ENCODE assay signal across 9 cellular contexts in the genomic region with DNA sequence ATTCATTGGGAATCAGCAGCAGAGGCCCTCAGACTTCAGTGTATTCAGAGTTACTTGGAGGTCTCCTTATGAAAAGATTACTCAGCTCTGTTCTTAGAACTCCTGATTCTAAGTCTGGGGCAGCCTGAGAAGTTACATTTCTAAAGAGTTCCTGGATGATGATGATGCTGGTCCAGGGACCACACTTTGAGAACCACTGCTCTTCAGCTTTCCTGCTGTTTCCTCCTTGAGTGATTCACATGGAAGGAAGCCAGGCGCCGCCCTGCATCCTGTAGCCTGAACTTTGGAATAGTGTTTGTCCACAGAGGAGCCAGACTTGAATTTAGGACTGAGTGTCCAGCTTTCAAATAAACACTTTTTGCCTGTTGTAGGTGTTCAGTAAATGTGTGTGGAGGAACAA. TPM values are rescaled to one million over a fixed set of nuclear protein-coding genes. Genes with fewer than 3 reads are reported as not detected.
DNase-seq lines count a peak whose midpoint lies in the region; ATAC-seq and TF ChIP-seq lines count a peak whose summit lies in the region.
"Had no signal": no experiment of that assay in that cellular context is flagged by ENCODE, and none has a peak within 500 bp of the region (broad histone marks: within the 10 kb centered on the region; RNA-seq: fewer than 3 reads in every experiment).

No MANE protein-coding gene starts in this region.

- H3K36me3 Mint-ChIP-seq in stimulated activated memory B cell treated with anti-CD40 and anti-IgM and Interleukin-4, amounts not matched to agents 10 μg/mL and 1 μg/mL and 100 μg/mL, for 72 hours = peaks cover 28% of the 10 kb centered on the region

- H3K9ac ChIP-seq in DND-41 (ENCODE audit: low read depth, low read length) = no peak overlapping the region

- no peaks in the 10 kb centered on the region for H3K9me3 Mint-ChIP-seq in stimulated activated memory B cell treated with anti-CD40 and anti-IgM and Interleukin-4, amounts not matched to agents 10 μg/mL and 1 μg/mL and 100 μg/mL, for 72 hours

- H3K9me3 ChIP-seq in DND-41 (ENCODE audit: insufficient read depth, low read length, severe bottlenecking) = no peaks in the 10 kb centered on the region
- H3K9me3 ChIP-seq in RWPE2 (ENCODE audit: severe bottlenecking) = no peaks in the 10 kb centered on the region
- H3K9me3 ChIP-seq in psoas muscle = no peaks in the 10 kb centered on the region

- DNase-seq in DND-41 (no peak), RWPE2 (ENCODE audit: low spot score) (no peak), fibroblast of villous mesenchyme (ENCODE audit: low read depth) (peak; percentile 69), psoas muscle (peak; percentile 85 to 88), GM10248 (ENCODE audit: extremely low spot score) (no peak), cerebellar cortex (ENCODE audit: low spot score) (no peak), cerebellar nuclear complex (lab: John Stamatoyannopoulos, UW) (no peak)

- peaks cover 79% of the 10 kb centered on the region for H3K79me2 ChIP-seq in DND-41 (ENCODE audit: insufficient read depth, low read length)

- H3K27ac Mint-ChIP-seq in stimulated activated memory B cell treated with anti-CD40 and anti-IgM and Interleukin-4, amounts not matched to agents 10 μg/mL and 1 μg/mL and 100 μg/mL, for 72 hours = no peak overlapping the region

- H3K36me3 ChIP-seq in DND-41 (ENCODE audit: insufficient read depth, low read length) = peaks cover 39% of the 10 kb centered on the region
- peaks cover 52% of the 10 kb centered on the region for H3K36me3 ChIP-seq in RWPE2 (ENCODE audit: low read depth)
- H3K36me3 ChIP-seq in psoas muscle (ENCODE audit: insufficient read depth in 1 of 2, low read depth in 1 of 2) = peaks cover 0 to 23% of the 10 kb centered on the region in 2 donors

- no peak overlapping the region for H2AFZ ChIP-seq in DND-41 (ENCODE audit: low read depth, low read length)

- CTCF ChIA-PET in GM10248 (lab: Yijun Ruan, JAX) = interaction anchor here (1.1 to 2.0 kb wide), 4 partner anchors 8 to 192 kb away, joined by 3 to 8 read pairs (median 4); no protein-coding TSS in a partner anchor

- no peak overlapping the region for H3K4me3 Mint-ChIP-seq in stimulated activated memory B cell treated with anti-CD40 and anti-IgM and Interleukin-4, amounts not matched to agents 10 μg/mL and 1 μg/mL and 100 μg/mL, for 72 hours

- TF ChIP-seq CTCF in DND-41 (IDR thresholded peaks at IDR 0.05; ENCODE audit: borderline replicate concordance, extremely low read depth, low read length, poor library complexity, severe bottlenecking) (no peak), RWPE2 (IDR thresholded peaks at IDR 0.05; ENCODE audit: poor library complexity, severe bottlenecking) (no peak), fibroblast of villous mesenchyme (IDR thresholded peaks at IDR 0.05; ENCODE audit: insufficient read depth, low read depth, low read length) (no peak), psoas muscle (IDR thresholded peaks at IDR 0.05) (no peak), GM10248 (IDR thresholded peaks at IDR 0.05; ENCODE audit: control extremely low read depth, extremely low read depth, low read depth, missing control alignments) (no peak)

- H3K4me2 ChIP-seq in DND-41 (ENCODE audit: insufficient read depth, low read length) = peak overlapping the region; percentile 46

- peaks cover 40% of the 10 kb centered on the region for H3K4me1 ChIP-seq in DND-41 (ENCODE audit: insufficient read depth, low read length)
- H3K4me1 ChIP-seq in RWPE2 (ENCODE audit: insufficient read depth, poor library complexity, severe bottlenecking) = peaks cover 31% of the 10 kb centered on the region
- H3K4me1 ChIP-seq in psoas muscle = peaks cover 50% of the 10 kb centered on the region

- WGBS in psoas muscle, 3 donors = 57 to 82% (median 77%) methylated on average over 2 of the region's 2 CpGs

- ATAC-seq in DND-41 (ENCODE audit: insufficient read depth, low read depth) (no peak), RWPE2 (ENCODE audit: low read depth) (peak; percentile 57), psoas muscle (no peak)
- no peak for ATAC-seq in stimulated activated memory B cell treated with anti-CD40 and anti-IgM and Interleukin-4, amounts not matched to agents 10 μg/mL and 1 μg/mL and 100 μg/mL, for 72 hours
- ATAC-seq: K562 had no signal

- H3K27me3 ChIP-seq in DND-41 (ENCODE audit: insufficient read depth, low read length, poor library complexity) = no peaks in the 10 kb centered on the region
- H3K27me3 ChIP-seq in RWPE2 (ENCODE audit: insufficient read depth, poor library complexity, severe bottlenecking) = no peaks in the 10 kb centered on the region
- no peaks in the 10 kb centered on the region for H3K27me3 ChIP-seq in psoas muscle (ENCODE audit: insufficient read depth in 3 of 3, low read length in 2 of 3)

- intact Hi-C loops in psoas muscle (cut with DNase I) = no loop called here

- peaks cover 70% of the 10 kb centered on the region for H4K20me1 ChIP-seq in DND-41 (ENCODE audit: insufficient read depth, low read length)

- H3K4me1 Mint-ChIP-seq in stimulated activated memory B cell treated with anti-CD40 and anti-IgM and Interleukin-4, amounts not matched to agents 10 μg/mL and 1 μg/mL and 100 μg/mL, for 72 hours = peaks cover 65% of the 10 kb centered on the region

- POLR2A ChIA-PET in GM10248 (lab: Yijun Ruan, JAX) = no interaction called here

- no peak overlapping the region; a peak in 1 of 4 replicates for H3K4me3 ChIP-seq in DND-41 (ENCODE audit: low read depth in 1 of 2, low read length in 2 of 2)
- no peak overlapping the region for H3K4me3 ChIP-seq in RWPE2 (ENCODE audit: severe bottlenecking)
- H3K4me3 ChIP-seq in fibroblast of villous mesenchyme (ENCODE audit: low read depth, low read length) = no peak overlapping the region
- H3K4me3 ChIP-seq in psoas muscle = peak overlapping the region; percentile 87
- H3K4me3 ChIP-seq: K562 had no signal

- H3K27me3 Mint-ChIP-seq in stimulated activated memory B cell treated with anti-CD40 and anti-IgM and Interleukin-4, amounts not matched to agents 10 μg/mL and 1 μg/mL and 100 μg/mL, for 72 hours = no peaks in the 10 kb centered on the region

- no peak overlapping the region for H3K27ac ChIP-seq in DND-41 (ENCODE audit: low read length)
- H3K27ac ChIP-seq in RWPE2 (ENCODE audit: poor library complexity, severe bottlenecking) = peak overlapping the region; percentile 83
- H3K27ac ChIP-seq in psoas muscle = peak overlapping the region; percentile 97

RNA-seq across cellular contexts. Expression of gene CEBPG, which starts 2.9 kb away (rescaled TPM):
- total RNA-seq in fibroblast of villous mesenchyme (22.0 and 23.2 TPM in 2 replicates), psoas muscle (10 to 100 TPM; 29.9 to 54.5 (median 49.5) TPM)
- polyA plus RNA-seq in psoas muscle = 10 to 100 TPM; 47.0 to 95.7 (median 60.3) TPM

Comparison
In these comparisons a context has a peak if more than half of its experiments do, and no peak if none do; other contexts are left out.
1. DNase-seq: peak in fibroblast of villous mesenchyme (single experiment) and psoas muscle (2 of 2); none in DND-41 (single experiment), RWPE2 (single experiment), GM10248 (single experiment), cerebellar cortex (single experiment) and cerebellar nuclear complex (0 of 2).